20 cellular contexts compared by ENCODE assay signal in the genomic region with DNA sequence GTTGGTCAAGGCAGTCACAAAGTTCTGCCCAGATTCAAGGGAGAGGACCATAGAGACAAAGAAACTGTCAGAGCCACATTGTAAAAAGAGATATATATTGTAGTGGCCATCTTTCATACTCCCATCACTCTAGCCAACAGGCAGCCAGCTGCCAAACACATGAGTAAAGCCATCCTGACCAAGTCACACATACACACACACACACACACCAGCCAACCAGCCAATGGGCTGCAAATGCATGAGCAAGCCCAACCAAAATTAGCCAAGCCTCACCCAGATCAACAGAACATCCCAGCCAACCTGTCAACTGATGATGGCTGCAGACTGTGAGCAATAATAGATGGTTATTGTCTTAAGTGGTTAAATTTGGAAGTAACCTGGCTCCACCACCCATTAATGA.
DNase-seq lines count a peak whose midpoint lies in the region; TF ChIP-seq lines count a peak whose summit lies in the region.
"Had no signal": no experiment of that assay in that cellular context is flagged by ENCODE, and none has a peak within 500 bp of the region (broad histone marks: within the 10 kb centered on the region; RNA-seq: fewer than 3 reads in every experiment).

No MANE protein-coding gene starts in this region.

- H3K27ac ChIP-seq in brain microvascular endothelial cell, result no peak overlapping the region
- H3K27ac ChIP-seq: dorsolateral prefrontal cortex, heart left ventricle, sigmoid colon, transverse colon had no signal

- TF ChIP-seq CTCF in GM12865 (IDR thresholded peaks at IDR 0.05; ENCODE audit: insufficient read depth, low read depth, low read length, missing control alignments) (no peak), astrocyte of the spinal cord (IDR thresholded peaks at IDR 0.05; ENCODE audit: low read depth, low read length) (no peak), brain microvascular endothelial cell (IDR thresholded peaks at IDR 0.05; ENCODE audit: low read depth, low read length, missing control alignments) (no peak)

- in situ Hi-C loops in astrocyte of the spinal cord (cut with HindIII; ENCODE audit: low sequenced_read_pairs), result no loop called here
- in situ Hi-C loops in brain microvascular endothelial cell (cut with HindIII; ENCODE audit: low pct_ligation_motif_present, low sequenced_read_pairs), result no loop called here

- no peaks in the 10 kb centered on the region for H3K27me3 ChIP-seq in brain microvascular endothelial cell (replicated peaks)
- H3K27me3 ChIP-seq: dorsolateral prefrontal cortex, sigmoid colon, transverse colon had no signal

- no peaks in the 10 kb centered on the region for H3K36me3 ChIP-seq in brain microvascular endothelial cell (replicated peaks)
- H3K36me3 ChIP-seq: heart left ventricle, sigmoid colon, transverse colon had no signal

- H3K4me3 ChIP-seq in GM12865 (ENCODE audit: low read depth, low read length) (no peak overlapping the region), astrocyte of the spinal cord (ENCODE audit: low read depth, low read length) (no peak overlapping the region), brain microvascular endothelial cell (ENCODE audit: low read depth, low read length) (no peak overlapping the region)
- H3K4me3 ChIP-seq: dorsolateral prefrontal cortex, heart left ventricle, lung, sigmoid colon, transverse colon had no signal

- DNase-seq in GM12865 (ENCODE audit: low read depth) (peak; percentile 29), LHCN-M2 (ENCODE audit: low read depth) (peak; percentile 82), astrocyte of the spinal cord (ENCODE audit: low read depth, low spot score) (peak; percentile 24), kidney tubule cell (ENCODE audit: low spot score) (peak; percentile 61), CD1c-positive myeloid dendritic cell (ENCODE audit: extremely low spot score) (no peak), brain microvascular endothelial cell (no peak), GF-D8 (lab: John Stamatoyannopoulos, UW) (no peak)
- no peak for DNase-seq in stimulated activated CD4-positive, alpha-beta T cell treated with anti-CD3 and anti-CD28 coated beads, Interleukin-2, amount 100 ng/mL, for 24 hours
- DNase-seq: activated CD4-positive, alpha-beta T cell treated with anti-CD3 and anti-CD28 coated beads, Interleukin-2, amount 10 ng/mL, durations not matched to agents 7 days and 5 days; activated naive CD8-positive, alpha-beta T cell treated with anti-CD3 and anti-CD28 coated beads, Interleukin-2, amount 50 U/mL, for 24 hours; COR-L47; dorsolateral prefrontal cortex; immature natural killer cell; NCI-H2081 treated with DMSO at 0.1 percent for 48 hours; NCI-H524 treated with DMSO at 0.1 percent for 48 hours; SIG-M5; sigmoid colon; transverse colon had no signal

Comparison
In these comparisons a context has a peak if more than half of its experiments do, and no peak if none do; other contexts are left out.
1. DNase-seq: peak in GM12865 (single experiment), LHCN-M2 (single experiment), astrocyte of the spinal cord (single experiment) and kidney tubule cell (single experiment); none in CD1c-positive myeloid dendritic cell (single experiment), stimulated activated CD4-positive, alpha-beta T cell treated with anti-CD3 and anti-CD28 coated beads, Interleukin-2, amount 100 ng/mL, for 24 hours (0 of 2), brain microvascular endothelial cell (single experiment) and GF-D8 (single experiment).